7 cellular contexts compared by ENCODE assay signal in genomic region chr5:1345876-1346626, GRCh38. TPM values are rescaled to one million over a fixed set of nuclear protein-coding genes. Genes with fewer than 3 reads are reported as not detected.
DNase-seq lines count a peak whose midpoint lies in the region; ATAC-seq lines count a peak whose summit lies in the region.

No MANE protein-coding gene starts in this region.

- H3K9me3 ChIP-seq in HUES6 (ENCODE audit: control insufficient read depth, insufficient read depth, low read depth, low read length) = no peaks in the 10 kb centered on the region
- no peaks in the 10 kb centered on the region for H3K9me3 ChIP-seq in stomach smooth muscle (ENCODE audit: control insufficient read depth in 2 of 2, low read length in 2 of 2)

- H3K36me3 ChIP-seq in HUES6 (ENCODE audit: control insufficient read depth, insufficient read depth, low read length) (peaks cover 24% of the 10 kb centered on the region), stomach smooth muscle (ENCODE audit: control insufficient read depth in 2 of 2, insufficient read depth in 2 of 2, low read length in 2 of 2) (peaks cover 8 to 9% of the 10 kb centered on the region in 2 donors)

- H3K27ac ChIP-seq in HUES6 (ENCODE audit: low read depth, low read length) = no peak overlapping the region; the same call in 1 of the 2 replicates
- no peak overlapping the region for H3K27ac ChIP-seq in stomach smooth muscle (ENCODE audit: low read length)

- H3K4me1 Mint-ChIP-seq in activated T-helper 2 cell treated with anti-CD3 and anti-CD28 coated beads, Interferon-gamma antibody, Interleukin-2, Interleukin-4, amounts not matched to agents 10 μg/mL and 5 μg/mL and 100 μg/mL, durations not matched to agents 14 hours and 24 hours and 36 hours (ENCODE audit: low read depth) = peaks cover 18% of the 10 kb centered on the region
- peaks cover 33 to 35% of the 10 kb centered on the region in 2 donors for H3K4me1 Mint-ChIP-seq in immature natural killer cell

- peak overlapping the region; percentile 79 for H3K4me3 Mint-ChIP-seq in activated T-helper 2 cell treated with anti-CD3 and anti-CD28 coated beads, Interferon-gamma antibody, Interleukin-2, Interleukin-4, amounts not matched to agents 10 μg/mL and 5 μg/mL and 100 μg/mL, durations not matched to agents 14 hours and 24 hours and 36 hours (ENCODE audit: low read depth)
- H3K4me3 Mint-ChIP-seq in immature natural killer cell = peak overlapping the region; percentile 75 to 83 (median 82)

- H3K36me3 Mint-ChIP-seq in activated T-helper 2 cell treated with anti-CD3 and anti-CD28 coated beads, Interferon-gamma antibody, Interleukin-2, Interleukin-4, amounts not matched to agents 10 μg/mL and 5 μg/mL and 100 μg/mL, durations not matched to agents 14 hours and 24 hours and 36 hours (ENCODE audit: low read depth) = peaks cover 25% of the 10 kb centered on the region
- H3K36me3 Mint-ChIP-seq in immature natural killer cell = peaks cover 7 to 11% (median 10%) of the 10 kb centered on the region in 3 donors

- H3K27me3 Mint-ChIP-seq in activated T-helper 2 cell treated with anti-CD3 and anti-CD28 coated beads, Interferon-gamma antibody, Interleukin-2, Interleukin-4, amounts not matched to agents 10 μg/mL and 5 μg/mL and 100 μg/mL, durations not matched to agents 14 hours and 24 hours and 36 hours (ENCODE audit: low read depth) = no peaks in the 10 kb centered on the region
- H3K27me3 Mint-ChIP-seq in immature natural killer cell (ENCODE audit: low read depth in 3 of 3) = peaks cover 2 to 11% (median 7%) of the 10 kb centered on the region in 3 donors

- no peak for DNase-seq in activated T-helper 2 cell treated with anti-CD3 and anti-CD28 coated beads, Interferon-gamma antibody, Interleukin-2, Interleukin-4, amounts not matched to agents 10 μg/mL and 5 μg/mL and 100 μg/mL, durations not matched to agents 14 hours and 24 hours and 36 hours (ENCODE audit: low spot score)
- DNase-seq in immature natural killer cell (no peak), NCI-H2171 (lab: John Stamatoyannopoulos, UW) (no peak), NOMO-1 treated with DMSO at 0.1 percent for 48 hours (lab: John Stamatoyannopoulos, UW; ENCODE audit: unreplicated experiment) (no peak)

- H3K4me3 ChIP-seq in HUES6 (ENCODE audit: low read depth, low read length) (peak overlapping the region; percentile 98), stomach smooth muscle (ENCODE audit: low read length in 2 of 2) (peak overlapping the region; percentile 90 to 91)

- no peaks in the 10 kb centered on the region for H3K27me3 ChIP-seq in HUES6 (ENCODE audit: control insufficient read depth, insufficient read depth, low read length)
- no peaks in the 10 kb centered on the region for H3K27me3 ChIP-seq in stomach smooth muscle (ENCODE audit: control insufficient read depth in 1 of 2, insufficient read depth in 2 of 2, low read length in 2 of 2)

- peak overlapping the region; percentile 81 for H3K9ac ChIP-seq in HUES6 (ENCODE audit: low read length)
- H3K9ac ChIP-seq in stomach smooth muscle (ENCODE audit: low read length in 2 of 2) = peak overlapping the region; percentile 95 to 96

- no peaks in the 10 kb centered on the region for H3K9me3 Mint-ChIP-seq in activated T-helper 2 cell treated with anti-CD3 and anti-CD28 coated beads, Interferon-gamma antibody, Interleukin-2, Interleukin-4, amounts not matched to agents 10 μg/mL and 5 μg/mL and 100 μg/mL, durations not matched to agents 14 hours and 24 hours and 36 hours
- no peaks in the 10 kb centered on the region for H3K9me3 Mint-ChIP-seq in immature natural killer cell

- no peak for ATAC-seq in esophagus mucosa

- peaks cover 9% of the 10 kb centered on the region for H3K4me1 ChIP-seq in HUES6 (ENCODE audit: control insufficient read depth, insufficient read depth, low read length)
- H3K4me1 ChIP-seq in stomach smooth muscle (ENCODE audit: control insufficient read depth, insufficient read depth, low read length) = peaks cover 20% of the 10 kb centered on the region

- intact Hi-C loops in activated T-helper 2 cell treated with anti-CD3 and anti-CD28 coated beads, Interferon-gamma antibody, Interleukin-2, Interleukin-4, amounts not matched to agents 10 μg/mL and 5 μg/mL and 100 μg/mL, durations not matched to agents 14 hours and 24 hours and 36 hours (cut with micrococcal nuclease) = loop anchor here (2.0 to 10.0 kb wide), 2 partner anchors 41 to 51 kb away; partner anchors contain the start of gene TERT

- peak overlapping the region; percentile 55 for H3K27ac Mint-ChIP-seq in activated T-helper 2 cell treated with anti-CD3 and anti-CD28 coated beads, Interferon-gamma antibody, Interleukin-2, Interleukin-4, amounts not matched to agents 10 μg/mL and 5 μg/mL and 100 μg/mL, durations not matched to agents 14 hours and 24 hours and 36 hours
- H3K27ac Mint-ChIP-seq in immature natural killer cell = peak overlapping the region in 4 of 6 donors; percentile 62 to 87 (median 79)

RNA-seq across cellular contexts. Expression of gene CLPTM1L, which starts 1.2 kb away (rescaled TPM):
- total RNA-seq in activated T-helper 2 cell treated with anti-CD3 and anti-CD28 coated beads, Interferon-gamma antibody, Interleukin-2, Interleukin-4, amounts not matched to agents 10 μg/mL and 5 μg/mL and 100 μg/mL, durations not matched to agents 14 hours and 24 hours and 36 hours = 102 and 107 TPM in 2 replicates
- 10 to 100 TPM; 25.9 to 61.6 (median 35.7) TPM for polyA plus RNA-seq in immature natural killer cell
- total RNA-seq in esophagus mucosa = 39.5 TPM

RNA-seq across cellular contexts. Expression of gene TERT, which starts 51.2 kb away (rescaled TPM):
- total RNA-seq in activated T-helper 2 cell treated with anti-CD3 and anti-CD28 coated beads, Interferon-gamma antibody, Interleukin-2, Interleukin-4, amounts not matched to agents 10 μg/mL and 5 μg/mL and 100 μg/mL, durations not matched to agents 14 hours and 24 hours and 36 hours = 11.8 and 12.0 TPM in 2 replicates
- not detected for polyA plus RNA-seq in immature natural killer cell
- not detected for total RNA-seq in esophagus mucosa

Comparison
In these comparisons a context has a peak if more than half of its experiments do, and no peak if none do; other contexts are left out.
1. RNA of gene TERT, which starts 51.2 kb away (total RNA-seq): 11.8 to 12.0 TPM in activated T-helper 2 cell treated with anti-CD3 and anti-CD28 coated beads, Interferon-gamma antibody, Interleukin-2, Interleukin-4, amounts not matched to agents 10 μg/mL and 5 μg/mL and 100 μg/mL, durations not matched to agents 14 hours and 24 hours and 36 hours; not detected in esophagus mucosa (single experiment); every median in the first group is over 10 times any median in the second.